ENCODE assay signal across 11 cellular contexts in the genomic region with DNA sequence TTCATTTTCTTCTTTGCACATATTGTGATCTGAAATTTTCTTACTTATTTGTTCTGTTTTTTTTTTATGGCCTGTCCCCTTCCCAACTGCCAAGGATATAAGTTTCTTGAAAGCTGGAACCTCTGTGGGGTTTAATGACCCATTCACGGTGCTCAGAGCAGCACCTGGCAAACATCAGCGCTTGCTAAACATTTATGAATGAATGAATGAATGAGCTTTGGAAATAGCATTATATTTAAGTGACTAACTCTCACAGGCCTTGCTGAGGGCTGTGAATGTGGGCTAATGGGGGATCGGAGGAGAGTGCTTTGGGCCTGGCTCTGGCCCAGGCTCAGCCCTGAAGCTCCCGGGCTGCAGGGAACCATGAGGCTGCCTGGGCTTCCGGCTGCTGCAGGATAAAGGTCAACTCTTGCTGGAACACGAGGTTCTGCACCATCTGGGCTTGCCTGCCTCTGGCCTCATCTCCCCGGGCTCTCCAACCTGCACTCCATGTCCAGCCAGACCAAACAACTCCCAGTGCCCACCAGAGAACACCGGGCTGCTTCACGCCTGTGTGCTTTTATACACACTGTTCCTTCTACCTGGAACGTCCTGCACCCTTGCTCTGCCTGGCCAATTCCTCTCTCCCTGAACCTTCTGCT. TPM values are rescaled to one million over a fixed set of nuclear protein-coding genes. Genes with fewer than 3 reads are reported as not detected.
DNase-seq lines count a peak whose midpoint lies in the region; ATAC-seq and TF ChIP-seq lines count a peak whose summit lies in the region.
"Had no signal": no experiment of that assay in that cellular context is flagged by ENCODE, and none has a peak within 500 bp of the region (broad histone marks: within the 10 kb centered on the region; RNA-seq: fewer than 3 reads in every experiment).

No MANE protein-coding gene starts in this region.

- no peak for ATAC-seq in lung (ENCODE audit: insufficient read depth, low FRiP score)

- DNase-seq in LNCaP clone FGC (ENCODE audit: low read depth), result peak; percentile 63
- peak; percentile 80 for DNase-seq in choroid plexus epithelial cell (ENCODE audit: low read depth)
- no peak for DNase-seq in lung (ENCODE audit: low spot score)
- peak; percentile 82 for DNase-seq in stomach
- DNase-seq in EL, result no peak
- no peak for DNase-seq in substantia nigra (lab: John Stamatoyannopoulos, UW)
- DNase-seq in GM13976 (ENCODE audit: low spot score), result no peak
- DNase-seq: KBM-7; stimulated activated CD4-positive, alpha-beta T cell treated with anti-CD3 and anti-CD28 coated beads, Interleukin-12 subunit alpha, Interleukin-12 subunit beta, amount 100 ng/mL, for 4 hours had no signal

- in situ Hi-C loops in GM13976 (cut with MboI; ENCODE audit: low sequenced_read_pairs, unreplicated experiment), result no loop called here

- peak overlapping the region; percentile 10 to 20 for H3K27ac ChIP-seq in lung (ENCODE audit: low read depth in 1 of 2, low read length in 1 of 2)
- H3K27ac ChIP-seq in stomach, result peak overlapping the region; percentile 40 to 100 (median 100)
- H3K27ac ChIP-seq in substantia nigra (ENCODE audit: low read depth, low read length, poor library complexity, severe bottlenecking), result no peak overlapping the region

- H3K9me3 ChIP-seq in lung (ENCODE audit: control insufficient read depth in 2 of 2, insufficient read depth in 1 of 2, low read length in 1 of 2), result no peaks in the 10 kb centered on the region
- no peaks in the 10 kb centered on the region for H3K9me3 ChIP-seq in stomach

- TF ChIP-seq POLR2A in stomach (IDR thresholded peaks at IDR 0.05), result no peak

- H3K4me1 ChIP-seq in lung (ENCODE audit: control insufficient read depth in 2 of 2, insufficient read depth in 2 of 2, low read length in 2 of 2) (peaks cover 10 to 40% of the 10 kb centered on the region in 2 donors), stomach (peaks cover 81 to 98% (median 89%) of the 10 kb centered on the region in 4 donors)

- no peaks in the 10 kb centered on the region for H3K36me3 ChIP-seq in lung (ENCODE audit: control insufficient read depth in 2 of 2, insufficient read depth in 2 of 2, low read length in 2 of 2)
- H3K36me3 ChIP-seq in stomach, result no peaks in the 10 kb centered on the region

- TF ChIP-seq EP300 in stomach (IDR thresholded peaks at IDR 0.05), result peak; percentile 84

- H3K27me3 ChIP-seq in lung (ENCODE audit: control insufficient read depth, insufficient read depth) (no peaks in the 10 kb centered on the region), stomach (no peaks in the 10 kb centered on the region)

- TF ChIP-seq CTCF in LNCaP clone FGC (IDR thresholded peaks at IDR 0.05; ENCODE audit: control insufficient read depth, extremely low read depth, insufficient read depth), result no peak
- no peak for TF ChIP-seq CTCF in choroid plexus epithelial cell (conservative IDR thresholded peaks at IDR 0.05; ENCODE audit: low read depth, low read length)
- no peak for TF ChIP-seq CTCF in lung (IDR thresholded peaks at IDR 0.05; ENCODE audit: control extremely low read depth, extremely low read depth)
- TF ChIP-seq CTCF in stomach (IDR thresholded peaks at IDR 0.05), result no peak
- no peak for TF ChIP-seq CTCF in GM13976 (IDR thresholded peaks at IDR 0.05; ENCODE audit: borderline replicate concordance, control extremely low read depth, extremely low read depth, insufficient read depth, missing control alignments)

- 81 to 82% methylated on average over 10 of the region's 10 CpGs for WGBS in lung, 2 donors
- 35 to 59% (median 42%) methylated on average over 10 of the region's 10 CpGs for WGBS in stomach, 5 donors

- intact Hi-C loops in stomach (cut with DNase I; ENCODE audit: low total_unique reads), result no loop called here

- H3K4me3 ChIP-seq in LNCaP clone FGC (ENCODE audit: low read depth, low read length) (no peak overlapping the region), choroid plexus epithelial cell (ENCODE audit: low read depth, low read length) (no peak overlapping the region), lung (no peak overlapping the region), stomach (no peak overlapping the region)

RNA-seq across cellular contexts. Expression of a gene that starts 14.6 kb away (rescaled TPM):
- under 1 TPM; 0.20 to 0.52 TPM for total RNA-seq in lung
- polyA plus RNA-seq in lung, result 1 to 10 TPM; 1.0 to 1.1 TPM
- not detected for total RNA-seq in stomach
- 1 to 10 TPM; 1.1 to 2.5 (median 2.0) TPM for polyA plus RNA-seq in stomach

RNA-seq across cellular contexts. Expression of a gene that starts 33.5 kb away (rescaled TPM):
- total RNA-seq in lung (100 to 1,000 TPM in 1 of 2 donors, 10 to 100 TPM in 1; 25.9 to 184 TPM), stomach (100 to 1,000 TPM in 4 of 5 donors, 10 to 100 TPM in 1; 68.1 to 209 (median 168) TPM)
- polyA plus RNA-seq in lung (100 to 1,000 TPM in 1 of 2 donors, 10 to 100 TPM in 1; 27.7 to 245 TPM), stomach (10 to 100 TPM; 89.2 to 97.2 (median 91.1) TPM)

RNA-seq across cellular contexts. Expression of a gene that starts 54.2 kb away (rescaled TPM):
- total RNA-seq in lung, result not detected
- not detected for polyA plus RNA-seq in lung
- not detected for total RNA-seq in stomach
- not detected for polyA plus RNA-seq in stomach
- total RNA-seq: mesothelial cell of epicardium had no signal

RNA-seq across cellular contexts. Expression of a gene that starts 58.6 kb away (rescaled TPM):
- not detected for total RNA-seq in lung
- not detected for polyA plus RNA-seq in lung
- not detected for total RNA-seq in stomach
- not detected for polyA plus RNA-seq in stomach
- polyA plus RNA-seq: adipose tissue had no signal

Comparison
In these comparisons a context has a peak if more than half of its experiments do, and no peak if none do; other contexts are left out.
1. DNase-seq: peak in LNCaP clone FGC (single experiment), choroid plexus epithelial cell (single experiment) and stomach (single experiment); none in lung (single experiment), EL (single experiment), substantia nigra (0 of 49) and GM13976 (single experiment).